19 cellular contexts compared by ENCODE assay signal in genomic region chr22:18021431-18021830, GRCh38. TPM values are rescaled to one million over a fixed set of nuclear protein-coding genes. Genes with fewer than 3 reads are reported as not detected.
A peak's percentile ranks its signal among the peaks of the same experiment; 100 is the strongest.
DNase-seq lines count a peak whose midpoint lies in the region; ATAC-seq and TF ChIP-seq lines count a peak whose summit lies in the region.
"Had no signal": no experiment of that assay in that cellular context is flagged by ENCODE, and none has a peak within 500 bp of the region (broad histone marks: within the 10 kb centered on the region; RNA-seq: fewer than 3 reads in every experiment).

No MANE protein-coding gene starts in this region.

- H3K9ac ChIP-seq in HCT116 (ENCODE audit: low read length), result no peak overlapping the region
- H3K9ac ChIP-seq: BLaER1 treated with 17β-estradiol and CSF1 and Interleukin-3, amounts not matched to agents 10 nM and 100 nM had no signal

- TF ChIP-seq CTCF in HCT116 (IDR thresholded peaks at IDR 0.05 in 2 of 3, conservative IDR thresholded peaks at IDR 0.05 in 1 of 3; ENCODE audit: borderline replicate concordance in 1 of 3, insufficient read depth in 1 of 3, low read depth in 2 of 3, low read length in 2 of 3) (no peak), ascending aorta (IDR thresholded peaks at IDR 0.05) (no peak)

- no peaks in the 10 kb centered on the region for H4K20me1 ChIP-seq in HCT116 (ENCODE audit: insufficient read depth)

- H3K9me2 ChIP-seq in HCT116 (ENCODE audit: insufficient read depth), result no peaks in the 10 kb centered on the region

- RAD21 ChIA-PET in HCT116 (lab: Charles Lee; ENCODE audit: low non-redundant PET in 1 of 2, low total read pairs in 2 of 2, uncharacterized antibody in 2 of 2, unreplicated experiment in 2 of 2), result no interaction called here

- CTCF ChIA-PET in HCT116 (lab: Charles Lee), result no interaction called here

- peak overlapping the region; percentile 37; the same call in 1 of the 2 replicates for H3K4me2 ChIP-seq in HCT116 (ENCODE audit: low read length)
- H3K4me2 ChIP-seq: BLaER1 treated with 17β-estradiol and CSF1 and Interleukin-3, amounts not matched to agents 10 nM and 100 nM; GM23338 had no signal

- TF ChIP-seq RAD21 in HCT116 (IDR thresholded peaks at IDR 0.05; ENCODE audit: low read depth), result no peak

- TSS peak; percentile 21 for BruUV-seq in HCT116 (replicated peaks; lab: Mats Ljungman, UMichigan)

- H3K27me3 Mint-ChIP-seq in T-helper 17 cell, result peaks cover 40% of the 10 kb centered on the region

- H3K4me1 ChIP-seq in HCT116 (ENCODE audit: control insufficient read depth in 1 of 2, insufficient read depth in 2 of 2, low read length in 2 of 2) (peaks cover 8 to 32% of the 10 kb centered on the region in 2 experiments), ascending aorta (peaks cover 0 to 3% of the 10 kb centered on the region in 2 donors)

- H3K9me3 ChIP-seq in HCT116 (ENCODE audit: control insufficient read depth in 1 of 2, insufficient read depth in 1 of 2, low read depth in 1 of 2, low read length in 2 of 2), result no peaks in the 10 kb centered on the region
- no peaks in the 10 kb centered on the region for H3K9me3 ChIP-seq in T-helper 17 cell (ENCODE audit: control insufficient read depth, low read length, poor library complexity, severe bottlenecking)
- no peaks in the 10 kb centered on the region for H3K9me3 ChIP-seq in ascending aorta
- H3K9me3 ChIP-seq: BLaER1 treated with 17β-estradiol and CSF1 and Interleukin-3, amounts not matched to agents 10 nM and 100 nM had no signal

- peaks cover 10% of the 10 kb centered on the region for H3K4me1 Mint-ChIP-seq in T-helper 17 cell

- H3K27me3 ChIP-seq in HCT116 (ENCODE audit: insufficient read depth, low read length) (no peaks in the 10 kb centered on the region), ascending aorta (no peaks in the 10 kb centered on the region)

- H3K4me3 ChIP-seq in HCT116 (replicated peaks in 1 of 2; ENCODE audit: low read depth in 1 of 2, low read length in 2 of 2) (no peak overlapping the region), ascending aorta (no peak overlapping the region)
- H3K4me3 ChIP-seq: BLaER1 treated with 17β-estradiol and CSF1 and Interleukin-3, amounts not matched to agents 10 nM and 100 nM; GM12878; GM23338 had no signal

- intact Hi-C loops in HCT116 (cut with micrococcal nuclease), result no loop called here
- intact Hi-C loops in sciatic nerve (cut with DNase I), result loop anchor here (10.0 kb wide), 2 partner anchors 107 to 197 kb away; no protein-coding TSS in a partner anchor
- intact Hi-C loops in ascending aorta (cut with DNase I), result no loop called here

- ATAC-seq in HCT116 (no peak), T-helper 17 cell (no peak), sciatic nerve (no peak)
- ATAC-seq: GM12878, GM23338 had no signal

- H3K27ac Mint-ChIP-seq in T-helper 17 cell, result no peak overlapping the region
- H3K27ac Mint-ChIP-seq: CD8-positive, alpha-beta memory T cell; GM23338 had no signal

- DNase-seq in HCT116 (ENCODE audit: low read depth, low spot score) (no peak), T-helper 17 cell (no peak), epithelial cell of prostate (ENCODE audit: low read depth, low spot score) (no peak), sciatic nerve (ENCODE audit: low spot score) (peak; percentile 32), NCI-H526 treated with DMSO at 0.1 percent for 48 hours (lab: John Stamatoyannopoulos, UW) (no peak), NCI-H128 (lab: John Stamatoyannopoulos, UW; ENCODE audit: unreplicated experiment) (no peak), ascending aorta (ENCODE audit: low spot score in 2 of 2) (no peak)
- DNase-seq in stimulated activated naive CD4-positive, alpha-beta T cell (lab: John Stamatoyannopoulos, UW), result no peak
- DNase-seq: CD8-positive, alpha-beta memory T cell; DND-41; Kasumi-1; NCI-H1105; NCI-H187 treated with DMSO at 0.1 percent for 48 hours; NCI-H345; NCI-H526; SIG-M5 had no signal

- POLR2A ChIA-PET in HCT116 (lab: Charles Lee), result no interaction called here

- H3K36me3 Mint-ChIP-seq in T-helper 17 cell (ENCODE audit: low read depth), result no peaks in the 10 kb centered on the region

- no peaks in the 10 kb centered on the region for H3K36me3 ChIP-seq in HCT116 (ENCODE audit: control insufficient read depth in 1 of 2, insufficient read depth in 2 of 2, low read length in 2 of 2)
- no peaks in the 10 kb centered on the region for H3K36me3 ChIP-seq in ascending aorta
- H3K36me3 ChIP-seq: BLaER1 treated with 17β-estradiol and CSF1 and Interleukin-3, amounts not matched to agents 10 nM and 100 nM had no signal

- no peaks in the 10 kb centered on the region for H3K79me2 ChIP-seq in HCT116 (ENCODE audit: insufficient read depth, low read length)

- H3K27ac ChIP-seq in HCT116 (ENCODE audit: low read depth, low read length) (no peak overlapping the region), epithelial cell of prostate (peak overlapping the region; percentile 60), ascending aorta (no peak overlapping the region)
- H3K27ac ChIP-seq: BLaER1 treated with 17β-estradiol and CSF1 and Interleukin-3, amounts not matched to agents 10 nM and 100 nM had no signal

- H2AFZ ChIP-seq in HCT116 (ENCODE audit: low read depth, low read length, poor library complexity, severe bottlenecking), result no peak overlapping the region
- H2AFZ ChIP-seq: GM23338 had no signal

- peak overlapping the region; percentile 43 for H3K4me3 Mint-ChIP-seq in T-helper 17 cell
- H3K4me3 Mint-ChIP-seq: GM23338 had no signal

- TF ChIP-seq POLR2A in HCT116 (IDR thresholded peaks at IDR 0.05; ENCODE audit: borderline replicate concordance, extremely low read depth, insufficient read depth, insufficient read length), result no peak

TF ChIP-seq in HCT116, 20 proteins besides CTCF, POLR2A, EP300 and RAD21:
- TF ChIP-seq EGR1 (IDR thresholded peaks at IDR 0.05; ENCODE audit: low read depth) (no peak), CBX3 (IDR thresholded peaks at IDR 0.05; ENCODE audit: low read depth) (no peak)
TF ChIP-seq in HCT116: peak in this region for 0.

RNA-seq across cellular contexts. Expression of gene MICAL3, which starts 2.9 kb away (rescaled TPM):
- total RNA-seq in HCT116 (2021; ENCODE audit: unreplicated experiment), result 30.8 TPM
- 12.7 and 14.8 TPM in 2 replicates for polyA plus RNA-seq in HCT116 (2012)
- total RNA-seq in T-helper 17 cell, result 10 to 100 TPM; 28.9 to 37.0 TPM
- 131 TPM for total RNA-seq in sciatic nerve
- total RNA-seq in ascending aorta, result 36.9 TPM

RNA-seq across cellular contexts. Expression of gene PEX26, which starts 56.4 kb away (rescaled TPM):
- total RNA-seq in HCT116 (2021; ENCODE audit: unreplicated experiment) (26.4 TPM), T-helper 17 cell (10 to 100 TPM; 28.4 to 37.3 TPM), sciatic nerve (25.9 TPM), ascending aorta (38.1 TPM)
- 13.0 and 14.9 TPM in 2 replicates for polyA plus RNA-seq in HCT116 (2012)
